In genomic region chr5:68479524-68479923, GRCh38 we compare ENCODE assay signal across 27 cellular contexts.
DNase-seq lines count a peak whose midpoint lies in the region; FAIRE-seq and TF ChIP-seq lines count a peak whose summit lies in the region.
"Had no signal": no experiment of that assay in that cellular context is flagged by ENCODE, and none has a peak within 500 bp of the region (broad histone marks: within the 10 kb centered on the region; RNA-seq: fewer than 3 reads in every experiment).

No MANE protein-coding gene starts in this region.

- peak overlapping the region in 51 of 59 donors; percentile 6 to 86 (median 68) for H3K27ac ChIP-seq in dorsolateral prefrontal cortex
- H3K27ac ChIP-seq: foreskin keratinocyte had no signal

- no peaks in the 10 kb centered on the region for H3K9me3 Mint-ChIP-seq in nephron
- no peaks in the 10 kb centered on the region for H3K9me3 Mint-ChIP-seq in T-helper 2 cell treated with Interferon-gamma antibody and Interleukin-4, amounts not matched to agents 5 μg/mL and 100 μg/mL, for 36 hours
- H3K9me3 Mint-ChIP-seq: activated naive CD4-positive, alpha-beta T cell treated with anti-CD3 and anti-CD28 coated beads for 36 hours; activated T-cell treated with anti-CD3 and anti-CD28 coated beads, Interleukin-2, amount 50 U/mL, for 4 hours; central memory CD8-positive, alpha-beta T cell; stimulated activated naive CD8-positive, alpha-beta T cell treated with anti-CD3 and anti-CD28 coated beads, Interleukin-15, Interleukin-2, amounts not matched to agents 100 ng/mL and 50 ng/mL, for 24 hours had no signal

- H3K27me3 ChIP-seq in dorsolateral prefrontal cortex (no peaks in the 10 kb centered on the region), MG63 (no peaks in the 10 kb centered on the region)

- H3K4me3 ChIP-seq in dorsolateral prefrontal cortex (no peak overlapping the region), MG63 (no peak overlapping the region)
- H3K4me3 ChIP-seq: GM23248 had no signal

- intact Hi-C loops in dorsolateral prefrontal cortex (cut with DNase I) = no loop called here

- H3K27ac Mint-ChIP-seq in nephron = peak overlapping the region; percentile 54 to 86 (median 59)
- H3K27ac Mint-ChIP-seq in T-helper 2 cell treated with Interferon-gamma antibody and Interleukin-4, amounts not matched to agents 5 μg/mL and 100 μg/mL, for 36 hours = no peak overlapping the region
- H3K27ac Mint-ChIP-seq: activated naive CD4-positive, alpha-beta T cell treated with anti-CD3 and anti-CD28 coated beads for 36 hours; stimulated activated naive CD8-positive, alpha-beta T cell treated with anti-CD3 and anti-CD28 coated beads, Interleukin-15, Interleukin-2, amounts not matched to agents 100 ng/mL and 50 ng/mL, for 24 hours had no signal

- no peaks in the 10 kb centered on the region for H3K36me3 ChIP-seq in MG63

- peak overlapping the region in 1 of 3 experiments; percentile 21 for H3K4me3 Mint-ChIP-seq in nephron
- no peak overlapping the region for H3K4me3 Mint-ChIP-seq in T-helper 2 cell treated with Interferon-gamma antibody and Interleukin-4, amounts not matched to agents 5 μg/mL and 100 μg/mL, for 36 hours
- H3K4me3 Mint-ChIP-seq: activated naive CD4-positive, alpha-beta T cell treated with anti-CD3 and anti-CD28 coated beads for 36 hours; activated T-cell treated with anti-CD3 and anti-CD28 coated beads, Interleukin-2, amount 50 U/mL, for 4 hours; central memory CD8-positive, alpha-beta T cell; stimulated activated naive CD8-positive, alpha-beta T cell treated with anti-CD3 and anti-CD28 coated beads, Interleukin-15, Interleukin-2, amounts not matched to agents 100 ng/mL and 50 ng/mL, for 24 hours had no signal

- DNase-seq in D721Med (ENCODE audit: insufficient read length, low spot score) = peak; percentile 14
- peak; percentile 54 to 84 for DNase-seq in NCI-H524 (lab: John Stamatoyannopoulos, UW)
- peak in 1 of 10 donors; percentile 26 for DNase-seq in dorsolateral prefrontal cortex
- no peak for DNase-seq in HTR-8/SVneo (ENCODE audit: insufficient read length, low spot score)
- DNase-seq in kidney glomerular epithelial cell (lab: John Stamatoyannopoulos, UW) = no peak
- DNase-seq in T-helper 2 cell treated with Interferon-gamma antibody and Interleukin-4, amounts not matched to agents 5 μg/mL and 100 μg/mL, for 36 hours (ENCODE audit: low spot score) = no peak
- no peak for DNase-seq in MG63
- DNase-seq: activated CD4-positive, alpha-beta T cell treated with anti-CD3 and anti-CD28 coated beads for 4 hours; activated naive CD4-positive, alpha-beta T cell treated with anti-CD3 and anti-CD28 coated beads for 36 hours; activated T-cell treated with anti-CD3 and anti-CD28 coated beads, Interleukin-2, amount 50 U/mL, for 4 hours; aorta; COR-L47; foreskin keratinocyte; GM23248; mammary epithelial cell; NCI-H1092 treated with DMSO at 0.1 percent for 48 hours; NCI-H2081; nucleus accumbens; SIG-M5; stimulated activated CD4-positive, alpha-beta T cell treated with anti-CD3 and anti-CD28 coated beads, Interleukin-4, amount 100 ng/mL, for 24 hours; T-helper 1 cell; trophoblast cell had no signal

- no peak for TF ChIP-seq CTCF in D721Med (IDR thresholded peaks at IDR 0.05; ENCODE audit: insufficient read depth, missing control alignments)
- no peak for TF ChIP-seq CTCF in dorsolateral prefrontal cortex (IDR thresholded peaks at IDR 0.05 in 54 of 56, conservative IDR thresholded peaks at IDR 0.05 in 2 of 56; ENCODE audit: low read depth in 1 of 56, partially characterized antibody in 56 of 56)
- no peak for TF ChIP-seq CTCF in nephron (IDR thresholded peaks at IDR 0.05; ENCODE audit: unreplicated experiment in 3 of 3)

- peaks cover 4% of the 10 kb centered on the region for H3K36me3 Mint-ChIP-seq in nephron (ENCODE audit: low read depth)
- H3K36me3 Mint-ChIP-seq in T-helper 2 cell treated with Interferon-gamma antibody and Interleukin-4, amounts not matched to agents 5 μg/mL and 100 μg/mL, for 36 hours (ENCODE audit: low read depth) = no peaks in the 10 kb centered on the region

- no peaks in the 10 kb centered on the region for H3K27me3 Mint-ChIP-seq in nephron (ENCODE audit: low read depth)
- H3K27me3 Mint-ChIP-seq in T-helper 2 cell treated with Interferon-gamma antibody and Interleukin-4, amounts not matched to agents 5 μg/mL and 100 μg/mL, for 36 hours (ENCODE audit: low read depth) = peaks cover 20% of the 10 kb centered on the region
- H3K27me3 Mint-ChIP-seq: central memory CD8-positive, alpha-beta T cell had no signal

- no peaks in the 10 kb centered on the region for H3K9me3 ChIP-seq in MG63

- H3K4me1 Mint-ChIP-seq in nephron = peaks cover 62% of the 10 kb centered on the region
- H3K4me1 Mint-ChIP-seq in T-helper 2 cell treated with Interferon-gamma antibody and Interleukin-4, amounts not matched to agents 5 μg/mL and 100 μg/mL, for 36 hours (ENCODE audit: low read depth) = no peaks in the 10 kb centered on the region
- H3K4me1 Mint-ChIP-seq: central memory CD8-positive, alpha-beta T cell had no signal

- FAIRE-seq in D721Med (lab: Jason Lieb, UNC) (peak; percentile 96), HTR-8/SVneo (lab: Jason Lieb, UNC) (no peak)
- FAIRE-seq: HepG2, islet of Langerhans had no signal

Comparison
In these comparisons a context has a peak if more than half of its experiments do, and no peak if none do; other contexts are left out.
1. DNase-seq: peak in D721Med (single experiment) and NCI-H524 (2 of 2); none in HTR-8/SVneo (single experiment), kidney glomerular epithelial cell (single experiment), T-helper 2 cell treated with Interferon-gamma antibody and Interleukin-4, amounts not matched to agents 5 μg/mL and 100 μg/mL, for 36 hours (single experiment) and MG63 (single experiment).